Comparison of ENCODE assay signal across 11 cellular contexts in genomic region chr13:34294483-34295129, GRCh38.
A peak's percentile ranks its signal among the peaks of the same experiment; 100 is the strongest.
DNase-seq lines count a peak whose midpoint lies in the region; ATAC-seq and TF ChIP-seq lines count a peak whose summit lies in the region.
"Had no signal": no experiment of that assay in that cellular context is flagged by ENCODE, and none has a peak within 500 bp of the region (broad histone marks: within the 10 kb centered on the region; RNA-seq: fewer than 3 reads in every experiment).

No MANE protein-coding gene starts in this region.

- H3K4me1 ChIP-seq in osteoblast (ENCODE audit: insufficient read depth, low read length): no peaks in the 10 kb centered on the region

- no peaks in the 10 kb centered on the region for H3K9me3 ChIP-seq in osteoblast (ENCODE audit: low read depth, low read length)

- H3K4me3 Mint-ChIP-seq in CD14-positive monocyte: no peak overlapping the region
- H3K4me3 Mint-ChIP-seq: activated naive CD8-positive, alpha-beta T cell treated with anti-CD3 and anti-CD28 coated beads, Interleukin-2, amount 50 U/mL, for 24 hours had no signal

- H3K36me3 ChIP-seq in osteoblast (ENCODE audit: insufficient read depth, low read length): no peaks in the 10 kb centered on the region

- H3K4me1 Mint-ChIP-seq in CD14-positive monocyte: no peaks in the 10 kb centered on the region
- H3K4me1 Mint-ChIP-seq: activated naive CD8-positive, alpha-beta T cell treated with anti-CD3 and anti-CD28 coated beads, Interleukin-2, amount 50 U/mL, for 24 hours had no signal

- H3K27me3 ChIP-seq in osteoblast (ENCODE audit: insufficient read depth, low read length): no peaks in the 10 kb centered on the region

- no peaks in the 10 kb centered on the region for H3K36me3 Mint-ChIP-seq in CD14-positive monocyte

- intact Hi-C loops in CD14-positive monocyte (cut with micrococcal nuclease): no loop called here

- H4K20me1 ChIP-seq in osteoblast (ENCODE audit: insufficient read depth, low read length): no peaks in the 10 kb centered on the region

- no peaks in the 10 kb centered on the region for H3K79me2 ChIP-seq in osteoblast (ENCODE audit: insufficient read depth, low read length)

- no peak overlapping the region for H3K27ac Mint-ChIP-seq in CD14-positive monocyte
- H3K27ac Mint-ChIP-seq: activated naive CD8-positive, alpha-beta T cell treated with anti-CD3 and anti-CD28 coated beads, Interleukin-2, amount 50 U/mL, for 24 hours had no signal

- H3K4me3 ChIP-seq in epithelial cell of proximal tubule (ENCODE audit: low read depth, low read length): peak overlapping the region; percentile 12
- peak overlapping the region; percentile 21 for H3K4me3 ChIP-seq in osteoblast (ENCODE audit: insufficient read depth, low read length)

- ATAC-seq in GM21786 (IDR thresholded peaks at IDR 0.05; ENCODE audit: unreplicated experiment): no peak
- ATAC-seq: activated naive CD8-positive, alpha-beta T cell treated with anti-CD3 and anti-CD28 coated beads, Interleukin-2, amount 50 U/mL, for 24 hours had no signal

- peak overlapping the region; percentile 62 for H2AFZ ChIP-seq in osteoblast (ENCODE audit: low read length)

- H3K27me3 Mint-ChIP-seq in CD14-positive monocyte (ENCODE audit: low read depth in 3 of 3): peaks cover 0 to 2% (median 0%) of the 10 kb centered on the region in 3 donors
- H3K27me3 Mint-ChIP-seq: activated naive CD8-positive, alpha-beta T cell treated with anti-CD3 and anti-CD28 coated beads, Interleukin-2, amount 50 U/mL, for 24 hours had no signal

- TF ChIP-seq CTCF in epithelial cell of proximal tubule (conservative IDR thresholded peaks at IDR 0.05; ENCODE audit: low read depth, low read length) (no peak), osteoblast (IDR thresholded peaks at IDR 0.05; ENCODE audit: extremely low read depth, low read depth, low read length) (no peak), CD14-positive monocyte (IDR thresholded peaks at IDR 0.05) (no peak)

- peaks cover 0 to 3% (median 3%) of the 10 kb centered on the region in 7 donors for H3K9me3 Mint-ChIP-seq in CD14-positive monocyte
- H3K9me3 Mint-ChIP-seq: activated naive CD8-positive, alpha-beta T cell treated with anti-CD3 and anti-CD28 coated beads, Interleukin-2, amount 50 U/mL, for 24 hours had no signal

- H3K4me2 ChIP-seq in osteoblast (ENCODE audit: insufficient read depth, low read length): peak overlapping the region; percentile 52

- DNase-seq in EH (ENCODE audit: low read depth): peak; percentile 3
- peak; percentile 20 to 60 for DNase-seq in NCI-H446 (lab: John Stamatoyannopoulos, UW)
- no peak for DNase-seq in epithelial cell of proximal tubule (ENCODE audit: low read depth)
- DNase-seq in osteoblast (ENCODE audit: insufficient read length, low spot score, missing footprints): no peak
- no peak for DNase-seq in activated CD8-positive, alpha-beta memory T cell treated with anti-CD3 and anti-CD28 coated beads for 24 hours
- DNase-seq in CD1c-positive myeloid dendritic cell (ENCODE audit: extremely low spot score): no peak
- DNase-seq in CD14-positive monocyte (ENCODE audit: low spot score): no peak
- DNase-seq: activated naive CD8-positive, alpha-beta T cell treated with anti-CD3 and anti-CD28 coated beads, Interleukin-2, amount 50 U/mL, for 24 hours; effector memory CD4-positive, alpha-beta T cell; IMR-90 had no signal

- no peak overlapping the region for H3K27ac ChIP-seq in osteoblast (ENCODE audit: low read depth, low read length)

Comparison
In these comparisons a context has a peak if more than half of its experiments do, and no peak if none do; other contexts are left out.
1. DNase-seq: peak in EH (single experiment) and NCI-H446 (2 of 2); none in epithelial cell of proximal tubule (single experiment), osteoblast (single experiment), activated CD8-positive, alpha-beta memory T cell treated with anti-CD3 and anti-CD28 coated beads for 24 hours (single experiment), CD1c-positive myeloid dendritic cell (single experiment) and CD14-positive monocyte (single experiment).